ENCODE assay signal across 4 cellular contexts in the genomic region with DNA sequence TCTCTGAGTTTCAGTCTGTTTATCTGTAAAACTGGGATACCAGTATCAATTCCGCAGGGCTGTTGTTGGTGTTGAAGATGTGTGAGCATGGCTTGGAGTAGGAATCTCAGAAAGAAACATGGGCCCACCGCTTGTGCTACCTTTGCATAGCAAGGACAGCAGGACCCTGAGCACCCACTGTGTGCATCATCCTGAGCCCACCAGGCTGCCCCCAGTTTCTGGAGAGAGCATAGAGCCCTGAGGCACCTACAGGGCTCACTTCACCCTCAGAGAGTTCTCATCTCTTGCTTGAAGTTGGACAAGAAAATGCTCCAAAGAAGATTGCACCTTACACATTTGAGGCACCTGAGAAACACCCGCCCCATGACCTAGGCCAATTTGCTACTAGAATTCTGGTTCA. TPM values are rescaled to one million over a fixed set of nuclear protein-coding genes. Genes with fewer than 3 reads are reported as not detected.
"Had no signal": no experiment of that assay in that cellular context is flagged by ENCODE, and none has a peak within 500 bp of the region (broad histone marks: within the 10 kb centered on the region; RNA-seq: fewer than 3 reads in every experiment).

No MANE protein-coding gene starts in this region.

- H3K4me3 ChIP-seq: GM12878 had no signal

- DNase-seq: GDM1, GF-D8 had no signal

RNA-seq across cellular contexts. Expression of a gene that starts 12.9 kb away (rescaled TPM):
- total RNA-seq: G401, GM12878 had no signal
- polyA plus RNA-seq: GM12878 had no signal
